In genomic region chr19:7497292-7497691, GRCh38 we compare ENCODE assay signal across 11 cellular contexts. TPM values are rescaled to one million over a fixed set of nuclear protein-coding genes. Genes with fewer than 3 reads are reported as not detected.
DNase-seq lines count a peak whose midpoint lies in the region; FAIRE-seq and TF ChIP-seq lines count a peak whose summit lies in the region.
"Had no signal": no experiment of that assay in that cellular context is flagged by ENCODE, and none has a peak within 500 bp of the region (broad histone marks: within the 10 kb centered on the region; RNA-seq: fewer than 3 reads in every experiment).

No MANE protein-coding gene starts in this region.

- H2AK5ac ChIP-seq in H1 (ENCODE audit: low read depth, low read length) = no peak overlapping the region

- no peak overlapping the region for H3K4me2 ChIP-seq in OCI-LY1 (ENCODE audit: low read length)
- H3K4me2 ChIP-seq in H1 (ENCODE audit: insufficient read depth in 1 of 2, low read depth in 2 of 2, low read length in 2 of 2) = no peak overlapping the region

- peak; percentile 27 to 50; a peak in 3 of 4 replicates for TF ChIP-seq RAD21 in H1 (IDR thresholded peaks at IDR 0.05 in 1 of 2, conservative IDR thresholded peaks at IDR 0.05 in 1 of 2; ENCODE audit: low read depth in 2 of 2, low read length in 2 of 2)

- H3K9me3 ChIP-seq in OCI-LY1 (ENCODE audit: low read length) (no peaks in the 10 kb centered on the region), H1 (ENCODE audit: insufficient read depth in 2 of 2, low read depth in 1 of 2, low read length in 1 of 2) (peaks cover 0 to 5% of the 10 kb centered on the region in 2 experiments; a peak in 1 of 4 replicates)

- H2BK20ac ChIP-seq in H1 (ENCODE audit: low read length) = 0 out of 2 replicates have a peak overlapping the region, but pooled peaks have one; percentile 34

- no peak overlapping the region for H2BK120ac ChIP-seq in H1 (replicated peaks; ENCODE audit: low read depth, low read length)

- H2BK5ac ChIP-seq in H1 (ENCODE audit: low read depth, low read length) = no peak overlapping the region

- POLR2A ChIA-PET in H1 (lab: Charles Lee; ENCODE audit: partially characterized antibody) = interaction anchor here (0.7 to 1.4 kb wide), 4 partner anchors 10 to 29 kb away, joined by 3 to 6 read pairs (median 4); no protein-coding TSS in a partner anchor

- no peak overlapping the region for H4K8ac ChIP-seq in H1 (ENCODE audit: extremely low read depth, insufficient read depth, low read length)

- H3K14ac ChIP-seq in H1 (ENCODE audit: insufficient read length) = no peak overlapping the region

- TF ChIP-seq POLR2A in H1 (IDR thresholded peaks at IDR 0.05; ENCODE audit: control extremely low read depth in 1 of 2, low read depth in 2 of 2, low read length in 2 of 2) = no peak

- peak; percentile 48 for DNase-seq in NCI-H82 (lab: John Stamatoyannopoulos, UW)
- no peak for DNase-seq in NCI-H82 treated with DMSO at 0.1 percent for 48 hours (lab: John Stamatoyannopoulos, UW; ENCODE audit: unreplicated experiment)
- no peak for DNase-seq in H1 (ENCODE audit: low read depth in 1 of 2, low spot score in 2 of 2)
- no peak for DNase-seq in retinal pigment epithelial cell (ENCODE audit: low read depth)
- DNase-seq in stimulated activated CD4-positive, alpha-beta T cell treated with anti-CD3 and anti-CD28 coated beads, Interleukin-4, amount 100 ng/mL, for 24 hours = no peak
- no peak for DNase-seq in frontal cortex (ENCODE audit: low spot score in 2 of 2)
- no peak for DNase-seq in NCI-H2196 treated with DMSO at 0.1 percent for 48 hours (lab: John Stamatoyannopoulos, UW; ENCODE audit: unreplicated experiment)
- DNase-seq: activated CD4-positive, alpha-beta memory T cell treated with anti-CD3 and anti-CD28 coated beads for 36 hours; CD4-positive, CD25-positive, alpha-beta regulatory T cell; GOT3 had no signal

- H4K20me1 ChIP-seq in OCI-LY1 (ENCODE audit: insufficient read depth, low read length) (no peaks in the 10 kb centered on the region), H1 (replicated peaks in 1 of 2; ENCODE audit: control insufficient read depth in 1 of 2, insufficient read depth in 2 of 2, low read length in 2 of 2) (no peaks in the 10 kb centered on the region)

- no peak for FAIRE-seq in H1 (lab: Jason Lieb, UNC)
- FAIRE-seq in frontal cortex (lab: Jason Lieb, UNC) = no peak

- H3K4me3 ChIP-seq in OCI-LY1 (ENCODE audit: low read depth, low read length, poor library complexity, severe bottlenecking) (no peak overlapping the region), H1 (ENCODE audit: extremely low read depth in 1 of 4, insufficient read depth in 2 of 4, low read depth in 3 of 4, low read length in 4 of 4) (no peak overlapping the region), retinal pigment epithelial cell (ENCODE audit: low read length) (no peak overlapping the region)

- no peak overlapping the region for H3K56ac ChIP-seq in H1 (replicated peaks; ENCODE audit: insufficient read length, low read depth, low read length)

- H3K9me2 ChIP-seq in OCI-LY1 (ENCODE audit: low read depth, low read length) = no peaks in the 10 kb centered on the region

- H3K79me2 ChIP-seq in OCI-LY1 (ENCODE audit: insufficient read depth, low read length) = no peaks in the 10 kb centered on the region
- no peaks in the 10 kb centered on the region for H3K79me2 ChIP-seq in H1 (ENCODE audit: control insufficient read depth in 1 of 2, insufficient read depth in 2 of 2, low read length in 2 of 2)

- H2BK15ac ChIP-seq in H1 (ENCODE audit: low read length) = no peak overlapping the region

- CTCF ChIA-PET in H1 (lab: Charles Lee; ENCODE audit: partially characterized antibody) = interaction anchor here (0.7 to 2.2 kb wide), 30 partner anchors 9 to 395 kb away, joined by 3 to 11 read pairs (median 5); no protein-coding TSS in a partner anchor

- TF ChIP-seq EP300 in H1 (IDR thresholded peaks at IDR 0.05; ENCODE audit: borderline replicate concordance in 1 of 2, low read depth in 2 of 2, low read length in 2 of 2) = no peak

- H3K9ac ChIP-seq in OCI-LY1 (ENCODE audit: low read length) (no peak overlapping the region), H1 (replicated peaks in 1 of 4; ENCODE audit: extremely low read depth in 1 of 4, low read depth in 3 of 4, low read length in 3 of 4) (no peak overlapping the region)

- WGBS in H1 (ENCODE audit: extremely low coverage in 1 of 2, insufficient coverage in 1 of 2, insufficient read length in 1 of 2, insufficient replicate concordance in 2 of 2, low coverage in 1 of 2, low lambda C conversion rate in 2 of 2, missing lambda C conversion rate in 1 of 2), 2 experiments = 61% methylated on average over 7 of the region's 7 CpGs; no CpG with 5 or more reads in 1 of the 2 experiments

- H3K27ac ChIP-seq in OCI-LY1 (ENCODE audit: low read depth, low read length, poor library complexity, severe bottlenecking) (no peak overlapping the region), H1 (ENCODE audit: low read depth, low read length) (no peak overlapping the region)

- TF ChIP-seq CTCF in OCI-LY1 (IDR thresholded peaks at IDR 0.05; ENCODE audit: low read length) (peak; percentile 52), H1 (IDR thresholded peaks at IDR 0.05; ENCODE audit: control extremely low read depth in 1 of 3, insufficient read depth in 1 of 3, low read depth in 1 of 3, low read length in 3 of 3) (peak; percentile 41 to 68 (median 64)), retinal pigment epithelial cell (conservative IDR thresholded peaks at IDR 0.05; ENCODE audit: low read depth, low read length) (peak; percentile 56)

- H4K91ac ChIP-seq in H1 (replicated peaks; ENCODE audit: insufficient read length, low read length) = no peak overlapping the region

- H2AFZ ChIP-seq in OCI-LY1 (ENCODE audit: low read length) (no peak overlapping the region), H1 (ENCODE audit: low read length) (peak overlapping the region; percentile 51; the same call in 1 of the 2 replicates)

- H3F3A ChIP-seq in OCI-LY1 (ENCODE audit: insufficient read depth, low read length) = no peaks in the 10 kb centered on the region

- H3K79me1 ChIP-seq in H1 (ENCODE audit: low read depth, low read length) = no peaks in the 10 kb centered on the region

- peaks cover 8% of the 10 kb centered on the region; the same call in 1 of the 2 replicates for H3K23me2 ChIP-seq in H1 (ENCODE audit: low read depth, low read length)

- H2BK12ac ChIP-seq in H1 (ENCODE audit: low read depth, low read length) = no peak overlapping the region

- no peak overlapping the region for H3K23ac ChIP-seq in H1 (ENCODE audit: insufficient read length)

- H4K5ac ChIP-seq in H1 (ENCODE audit: insufficient read length, low read depth, low read length) = no peak overlapping the region

- H3K4ac ChIP-seq in H1 (replicated peaks; ENCODE audit: insufficient read length, low read depth, low read length) = no peak overlapping the region

- no peaks in the 10 kb centered on the region for H3K4me1 ChIP-seq in OCI-LY1 (ENCODE audit: insufficient read depth, low read length, severe bottlenecking)
- H3K4me1 ChIP-seq in H1 (replicated peaks in 1 of 4; ENCODE audit: control insufficient read depth in 3 of 4, insufficient read depth in 4 of 4, low read length in 3 of 4) = 0 out of 7 replicates have a peak, but pooled peaks cover 0 to 6% (median 0%) of the 10 kb centered on the region in 4 experiments

- H3K36me3 ChIP-seq in OCI-LY1 (ENCODE audit: insufficient read depth, low read length) (no peaks in the 10 kb centered on the region), H1 (ENCODE audit: control insufficient read depth in 2 of 4, insufficient read depth in 4 of 4, low read length in 3 of 4) (no peaks in the 10 kb centered on the region)

- no peak overlapping the region for H3K18ac ChIP-seq in H1 (ENCODE audit: extremely low read depth, low read length)

- H3K27me3 ChIP-seq in OCI-LY1 (ENCODE audit: insufficient read depth, low read length) = no peaks in the 10 kb centered on the region; the same call in 1 of the 2 replicates
- peaks cover 1 to 25% (median 22%) of the 10 kb centered on the region in 4 experiments for H3K27me3 ChIP-seq in H1 (replicated peaks in 1 of 4; ENCODE audit: control insufficient read depth in 3 of 4, extremely low read depth in 1 of 4, insufficient read depth in 3 of 4, low read length in 3 of 4)

RNA-seq across cellular contexts. Expression of gene PEX11G, which starts 8.5 kb away (rescaled TPM):
- 1.8 and 2.1 TPM in 2 replicates for total RNA-seq in H1 (2021; fragmentation: NEBNext Ultra II Directional; extraction: Animal tissue kit (Norgen Biotek cat#: 25700))
- 4.3 and 5.3 TPM in 2 replicates for polyA plus RNA-seq in H1 (2011; rRNA removed)
- 5.6 TPM for polyA plus RNA-seq in H1 (2011; cell fraction: cytosol; rRNA removed)
- polyA plus RNA-seq in H1 (2011; cell fraction: nucleus; rRNA removed) = 3.9 TPM
- polyA plus RNA-seq in H1 (2012, experiment 1 of 2) = 1.4 to 4.6 TPM (median 3.1 TPM) in 4 replicates
- 2.7 TPM for polyA plus RNA-seq in H1 (2012, experiment 2 of 2)
- polyA plus RNA-seq in H1 (2013, experiment 1 of 2) = 1.4 TPM
- 1.7 TPM for polyA plus RNA-seq in H1 (2013, experiment 2 of 2)
- polyA minus RNA-seq in H1 (2011; rRNA and poly(A)+ RNA removed) = 0.44 and 0.90 TPM in 2 replicates
- polyA minus RNA-seq in H1 (2011; cell fraction: cytosol; rRNA and poly(A)+ RNA removed) = 1.7 TPM
- polyA minus RNA-seq in H1 (2011; cell fraction: nucleus; rRNA and poly(A)+ RNA removed) = 1.4 TPM
- 1.2 TPM for total RNA-seq in frontal cortex
- total RNA-seq: CD4-positive, CD25-positive, alpha-beta regulatory T cell had no signal

RNA-seq across cellular contexts. Expression of gene ZNF358, which starts 18.6 kb away (rescaled TPM):
- 40.0 and 44.0 TPM in 2 replicates for total RNA-seq in H1 (2021; fragmentation: NEBNext Ultra II Directional; extraction: Animal tissue kit (Norgen Biotek cat#: 25700))
- polyA plus RNA-seq in H1 (2011; rRNA removed) = 60.3 and 117 TPM in 2 replicates
- polyA plus RNA-seq in H1 (2011; cell fraction: cytosol; rRNA removed) = 39.7 TPM
- 48.1 TPM for polyA plus RNA-seq in H1 (2011; cell fraction: nucleus; rRNA removed)
- polyA plus RNA-seq in H1 (2012, experiment 1 of 2) = 34.2 to 38.8 TPM (median 38.1 TPM) in 4 replicates
- 37.1 TPM for polyA plus RNA-seq in H1 (2012, experiment 2 of 2)
- 43.9 TPM for polyA plus RNA-seq in H1 (2013, experiment 1 of 2)
- 44.5 TPM for polyA plus RNA-seq in H1 (2013, experiment 2 of 2)
- 15.6 and 24.3 TPM in 2 replicates for polyA minus RNA-seq in H1 (2011; rRNA and poly(A)+ RNA removed)
- 34.9 TPM for polyA minus RNA-seq in H1 (2011; cell fraction: cytosol; rRNA and poly(A)+ RNA removed)
- 19.2 TPM for polyA minus RNA-seq in H1 (2011; cell fraction: nucleus; rRNA and poly(A)+ RNA removed)
- 10.6 TPM for total RNA-seq in frontal cortex

RNA-seq across cellular contexts. Expression of gene MCOLN1, which starts 25.1 kb away (rescaled TPM):
- total RNA-seq in H1 (2021; fragmentation: NEBNext Ultra II Directional; extraction: Animal tissue kit (Norgen Biotek cat#: 25700)) = 15.8 and 19.1 TPM in 2 replicates
- polyA plus RNA-seq in H1 (2011; rRNA removed) = 40.0 and 42.8 TPM in 2 replicates
- 26.0 TPM for polyA plus RNA-seq in H1 (2011; cell fraction: cytosol; rRNA removed)
- 71.1 TPM for polyA plus RNA-seq in H1 (2011; cell fraction: nucleus; rRNA removed)
- polyA plus RNA-seq in H1 (2012, experiment 1 of 2) = 16.2 to 22.1 TPM (median 19.4 TPM) in 4 replicates
- polyA plus RNA-seq in H1 (2012, experiment 2 of 2) = 24.5 TPM
- polyA plus RNA-seq in H1 (2013, experiment 1 of 2) = 18.1 TPM
- polyA plus RNA-seq in H1 (2013, experiment 2 of 2) = 18.1 TPM
- 32.4 and 35.1 TPM in 2 replicates for polyA minus RNA-seq in H1 (2011; rRNA and poly(A)+ RNA removed)
- 19.8 TPM for polyA minus RNA-seq in H1 (2011; cell fraction: cytosol; rRNA and poly(A)+ RNA removed)
- polyA minus RNA-seq in H1 (2011; cell fraction: nucleus; rRNA and poly(A)+ RNA removed) = 22.5 TPM
- 7.7 TPM for total RNA-seq in frontal cortex

RNA-seq across cellular contexts. Expression of gene PNPLA6, which starts 38.2 kb away (rescaled TPM):
- 121 and 123 TPM in 2 replicates for total RNA-seq in H1 (2021; fragmentation: NEBNext Ultra II Directional; extraction: Animal tissue kit (Norgen Biotek cat#: 25700))
- 55.1 and 121 TPM in 2 replicates for polyA plus RNA-seq in H1 (2011; rRNA removed)
- polyA plus RNA-seq in H1 (2011; cell fraction: cytosol; rRNA removed) = 59.0 TPM
- 207 TPM for polyA plus RNA-seq in H1 (2011; cell fraction: nucleus; rRNA removed)
- polyA plus RNA-seq in H1 (2012, experiment 1 of 2) = 77.9 to 117 TPM (median 110 TPM) in 4 replicates
- polyA plus RNA-seq in H1 (2012, experiment 2 of 2) = 119 TPM
- polyA plus RNA-seq in H1 (2013, experiment 1 of 2) = 101 TPM
- 100 TPM for polyA plus RNA-seq in H1 (2013, experiment 2 of 2)
- polyA minus RNA-seq in H1 (2011; rRNA and poly(A)+ RNA removed) = 48.4 and 57.9 TPM in 2 replicates
- polyA minus RNA-seq in H1 (2011; cell fraction: cytosol; rRNA and poly(A)+ RNA removed) = 93.0 TPM
- 92.4 TPM for polyA minus RNA-seq in H1 (2011; cell fraction: nucleus; rRNA and poly(A)+ RNA removed)
- total RNA-seq in frontal cortex = 45.2 TPM
